Comparison of ENCODE assay signal across 7 cellular contexts in genomic region chr2:9178905-9179571, GRCh38. TPM values are rescaled to one million over a fixed set of nuclear protein-coding genes. Genes with fewer than 3 reads are reported as not detected.
DNase-seq lines count a peak whose midpoint lies in the region; ATAC-seq, FAIRE-seq and TF ChIP-seq lines count a peak whose summit lies in the region.

No MANE protein-coding gene starts in this region.

- peaks cover 0 to 5% (median 4%) of the 10 kb centered on the region in 5 donors for H3K36me3 Mint-ChIP-seq in naive thymus-derived CD4-positive, alpha-beta T cell

- no peak for TF ChIP-seq CTCF in epithelial cell of esophagus (IDR thresholded peaks at IDR 0.05; ENCODE audit: insufficient read depth, low read depth, low read length, missing control alignments)

- peaks cover 0 to 15% (median 4%) of the 10 kb centered on the region in 11 donors for H3K9me3 Mint-ChIP-seq in naive thymus-derived CD4-positive, alpha-beta T cell

- H3K4me3 Mint-ChIP-seq in naive thymus-derived CD4-positive, alpha-beta T cell: no peak overlapping the region

- ATAC-seq in naive thymus-derived CD4-positive, alpha-beta T cell: peak; percentile 8
- ATAC-seq in GM18502 (IDR thresholded peaks at IDR 0.05; ENCODE audit: poor library complexity, unreplicated experiment) (no peak), HG03039 (IDR thresholded peaks at IDR 0.05; ENCODE audit: unreplicated experiment) (no peak)

- H3K27me3 ChIP-seq in naive thymus-derived CD4-positive, alpha-beta T cell (ENCODE audit: control insufficient read depth in 2 of 2, insufficient read depth in 2 of 2, low read length in 2 of 2): peaks cover 0 to 4% of the 10 kb centered on the region in 2 donors

- POLR2A ChIA-PET in naive thymus-derived CD4-positive, alpha-beta T cell (lab: Charles Lee): no interaction called here

- H3K27ac ChIP-seq in naive thymus-derived CD4-positive, alpha-beta T cell (ENCODE audit: low read depth, low read length): no peak overlapping the region

- intact Hi-C loops in naive thymus-derived CD4-positive, alpha-beta T cell (cut with micrococcal nuclease): no loop called here

- peak; percentile 38 for DNase-seq in H54 (ENCODE audit: insufficient read length, low spot score)
- peak; percentile 97 to 99 for DNase-seq in NCI-H526 (lab: John Stamatoyannopoulos, UW)
- peak; percentile 94 for DNase-seq in epithelial cell of esophagus (ENCODE audit: low read depth)
- DNase-seq in naive thymus-derived CD4-positive, alpha-beta T cell: no peak
- no peak for DNase-seq in activated gamma-delta T cell treated with Interleukin-2 at 50 U/mL for 16 hours

- TF ChIP-seq POLR2A in H54 (IDR thresholded peaks at IDR 0.05; ENCODE audit: low read depth, low read length): no peak

- no peaks in the 10 kb centered on the region for H3K4me1 Mint-ChIP-seq in naive thymus-derived CD4-positive, alpha-beta T cell

- no peaks in the 10 kb centered on the region for H3K4me1 ChIP-seq in naive thymus-derived CD4-positive, alpha-beta T cell (ENCODE audit: control insufficient read depth in 2 of 2, insufficient read depth in 2 of 2, low read length in 2 of 2)

- no peaks in the 10 kb centered on the region for H3K9me3 ChIP-seq in naive thymus-derived CD4-positive, alpha-beta T cell (ENCODE audit: control insufficient read depth in 2 of 3, low read length in 3 of 3)

- no peaks in the 10 kb centered on the region for H3K36me3 ChIP-seq in naive thymus-derived CD4-positive, alpha-beta T cell (ENCODE audit: control insufficient read depth in 2 of 3, insufficient read depth in 3 of 3, low read length in 3 of 3)

- CTCF ChIA-PET in naive thymus-derived CD4-positive, alpha-beta T cell (lab: Charles Lee): interaction anchor here (0.6 kb wide), 1 partner anchor 871 kb away, joined by 3 read pairs; no protein-coding TSS in a partner anchor

- FAIRE-seq in H54 (lab: Jason Lieb, UNC): peak; percentile 45

- H3K27me3 Mint-ChIP-seq in naive thymus-derived CD4-positive, alpha-beta T cell: peaks cover 4 to 34% (median 27%) of the 10 kb centered on the region in 5 donors

- H3K4me3 ChIP-seq in epithelial cell of esophagus (ENCODE audit: low read length): peak overlapping the region; percentile 24
- H3K4me3 ChIP-seq in naive thymus-derived CD4-positive, alpha-beta T cell (ENCODE audit: low read length): no peak overlapping the region

- no peak overlapping the region for H3K27ac Mint-ChIP-seq in naive thymus-derived CD4-positive, alpha-beta T cell

RNA-seq across cellular contexts. Expression of gene ASAP2, which starts 27.6 kb away (rescaled TPM):
- 1 to 10 TPM in 1 of 5 experiments, under 1 TPM in 2, not detected in 2; 0.10 to 1.2 (median 0.45) TPM for total RNA-seq in naive thymus-derived CD4-positive, alpha-beta T cell
- polyA plus RNA-seq in naive thymus-derived CD4-positive, alpha-beta T cell: not detected

Comparison
In these comparisons a context has a peak if more than half of its experiments do, and no peak if none do; other contexts are left out.
1. DNase-seq: peak in H54 (single experiment), NCI-H526 (2 of 2) and epithelial cell of esophagus (single experiment); none in naive thymus-derived CD4-positive, alpha-beta T cell (0 of 9) and activated gamma-delta T cell treated with Interleukin-2 at 50 U/mL for 16 hours (single experiment).